ENCODE assay signal across 10 cellular contexts in genomic region chr10:132407243-132407746, GRCh38. TPM values are rescaled to one million over a fixed set of nuclear protein-coding genes. Genes with fewer than 3 reads are reported as not detected.
A peak's percentile ranks its signal among the peaks of the same experiment; 100 is the strongest.
DNase-seq lines count a peak whose midpoint lies in the region; ATAC-seq lines count a peak whose summit lies in the region.
"Had no signal": no experiment of that assay in that cellular context is flagged by ENCODE, and none has a peak within 500 bp of the region (broad histone marks: within the 10 kb centered on the region; RNA-seq: fewer than 3 reads in every experiment).

No MANE protein-coding gene starts in this region.

- H3K9me3 ChIP-seq in muscle layer of duodenum (ENCODE audit: control insufficient read depth in 1 of 2, low read length in 2 of 2), result no peaks in the 10 kb centered on the region

- DNase-seq in NCI-H748 (lab: John Stamatoyannopoulos, UW; ENCODE audit: unreplicated experiment) (peak; percentile 34), NCI-H748 treated with DMSO at 0.1 percent for 48 hours (lab: John Stamatoyannopoulos, UW) (no peak), epithelial cell of prostate (ENCODE audit: low read depth, low spot score) (no peak), A172 (ENCODE audit: low spot score) (no peak)
- DNase-seq: HCEC 1CT, NCI-H524 had no signal

- H3K4me1 ChIP-seq in muscle layer of duodenum (ENCODE audit: control insufficient read depth in 1 of 2, insufficient read depth in 2 of 2, low read length in 2 of 2) (peaks cover 3 to 39% of the 10 kb centered on the region in 2 donors), urinary bladder (ENCODE audit: insufficient read depth) (no peaks in the 10 kb centered on the region)

- no peak for ATAC-seq in HG03025 (IDR thresholded peaks at IDR 0.05; ENCODE audit: low FRiP score, unreplicated experiment)
- no peak for ATAC-seq in GM21367 (IDR thresholded peaks at IDR 0.05; ENCODE audit: unreplicated experiment)

- no peak overlapping the region for H3K4me3 ChIP-seq in muscle layer of duodenum (ENCODE audit: low read depth in 1 of 2, low read length in 2 of 2)
- no peak overlapping the region for H3K4me3 ChIP-seq in urinary bladder (ENCODE audit: low read depth, low read length)

- peaks cover 0 to 21% of the 10 kb centered on the region in 2 donors for H3K36me3 ChIP-seq in muscle layer of duodenum (ENCODE audit: control insufficient read depth in 1 of 2, insufficient read depth in 2 of 2, low read length in 2 of 2)
- peaks cover 5% of the 10 kb centered on the region for H3K36me3 ChIP-seq in urinary bladder (ENCODE audit: insufficient read depth)

- H3K27me3 ChIP-seq in muscle layer of duodenum (ENCODE audit: low read depth, low read length), result no peaks in the 10 kb centered on the region

- H3K27ac ChIP-seq in epithelial cell of prostate (peak overlapping the region; percentile 87), muscle layer of duodenum (ENCODE audit: low read length) (peak overlapping the region; percentile 63), urinary bladder (ENCODE audit: low read depth) (peak overlapping the region; percentile 93)

- 79% methylated on average over 12 of the region's 12 CpGs for WGBS in urinary bladder

RNA-seq across cellular contexts. Expression of gene PWWP2B, which starts 10.3 kb away (rescaled TPM):
- total RNA-seq in urinary bladder, result 6.8 TPM
- polyA plus RNA-seq in urinary bladder, result 16.6 TPM
- 12.1 and 20.9 TPM in 2 replicates for total RNA-seq in A172 (2014; rRNA removed; shearing (Covaris generic))
